ENCODE assay signal across 22 cellular contexts in genomic region chr9:123893146-123893545, GRCh38.
"Had no signal": no experiment of that assay in that cellular context is flagged by ENCODE, and none has a peak within 500 bp of the region (broad histone marks: within the 10 kb centered on the region; RNA-seq: fewer than 3 reads in every experiment).

No MANE protein-coding gene starts in this region.

- H3K27me3 Mint-ChIP-seq: naive thymus-derived CD8-positive, alpha-beta T cell had no signal

- H3K27me3 ChIP-seq: colonic mucosa, hepatocyte, ovary, right atrium auricular region, sigmoid colon, suprapubic skin, thyroid gland, upper lobe of left lung, uterus had no signal

- DNase-seq: colonic mucosa; dermis blood vessel endothelial cell; endodermal cell; erythroblast; head of caudate nucleus; islet precursor cell; mammary epithelial cell; mucosa of descending colon; naive thymus-derived CD8-positive, alpha-beta T cell; nucleus accumbens; ovary; sigmoid colon; stimulated activated CD4-positive, alpha-beta T cell treated with anti-CD3 and anti-CD28 coated beads, Interleukin-2, amount 100 ng/mL, for 24 hours; stimulated activated naive CD4-positive, alpha-beta T cell treated with Interleukin-2 at 50 U/mL for 16 hours; thyroid gland; uterus had no signal

- ATAC-seq: left lobe of liver; mucosa of descending colon; naive thymus-derived CD8-positive, alpha-beta T cell had no signal

- H3K4me1 ChIP-seq: colonic mucosa, suprapubic skin, thyroid gland, upper lobe of left lung had no signal

- H3K27ac ChIP-seq: colonic mucosa, hepatocyte, ovary, right atrium auricular region, sigmoid colon, skin epidermis, suprapubic skin, thyroid gland, upper lobe of left lung had no signal

- H3K36me3 ChIP-seq: colonic mucosa, ovary, right atrium auricular region, sigmoid colon, suprapubic skin, thyroid gland, upper lobe of left lung, uterus had no signal

- H3K27ac Mint-ChIP-seq: endodermal cell had no signal

- H3K4me3 Mint-ChIP-seq: endodermal cell; naive thymus-derived CD8-positive, alpha-beta T cell had no signal

- H3K9me3 ChIP-seq: colonic mucosa, mucosa of descending colon, ovary, sigmoid colon, suprapubic skin, thyroid gland, upper lobe of left lung, uterus had no signal

- H3K4me3 ChIP-seq: colonic mucosa, hepatocyte, mucosa of descending colon, ovary, right atrium auricular region, sigmoid colon, skin epidermis, suprapubic skin, thyroid gland, upper lobe of left lung, uterus had no signal
